In genomic region chr5:100828756-100829342, GRCh38 we compare ENCODE assay signal across 13 cellular contexts.
A peak's percentile ranks its signal among the peaks of the same experiment; 100 is the strongest.
DNase-seq lines count a peak whose midpoint lies in the region; TF ChIP-seq lines count a peak whose summit lies in the region.
"Had no signal": no experiment of that assay in that cellular context is flagged by ENCODE, and none has a peak within 500 bp of the region (broad histone marks: within the 10 kb centered on the region; RNA-seq: fewer than 3 reads in every experiment).

No MANE protein-coding gene starts in this region.

- peaks cover 26% of the 10 kb centered on the region for H3K36me3 Mint-ChIP-seq in activated CD4-positive, alpha-beta T cell treated with anti-CD3 and anti-CD28 coated beads, Interleukin-2, amount 10 ng/mL, durations not matched to agents 7 days and 5 days (ENCODE audit: low read depth)

- 71% methylated on average over 10 of the region's 10 CpGs for WGBS in smooth muscle cell (ENCODE audit: low lambda C conversion rate)

- intact Hi-C loops in OCI-LY7 (cut with micrococcal nuclease; ENCODE audit: unreplicated experiment), result no loop called here

- H3K9me3 ChIP-seq in OCI-LY7 (ENCODE audit: low read length) (no peaks in the 10 kb centered on the region), smooth muscle cell (replicated peaks; ENCODE audit: low read depth) (no peaks in the 10 kb centered on the region)
- H3K9me3 ChIP-seq: SJSA1 had no signal

- H3K9me3 Mint-ChIP-seq in activated CD4-positive, alpha-beta T cell treated with anti-CD3 and anti-CD28 coated beads, Interleukin-2, amount 10 ng/mL, durations not matched to agents 7 days and 5 days, result peaks cover 1% of the 10 kb centered on the region
- H3K9me3 Mint-ChIP-seq: activated naive CD4-positive, alpha-beta T cell treated with anti-CD3 and anti-CD28 coated beads for 36 hours had no signal

- H3K27ac ChIP-seq in OCI-LY7 (ENCODE audit: low read depth, low read length, poor library complexity, severe bottlenecking), result no peak overlapping the region
- peak overlapping the region; percentile 84 for H3K27ac ChIP-seq in epithelial cell of prostate
- H3K27ac ChIP-seq in smooth muscle cell (ENCODE audit: low read depth), result peak overlapping the region; percentile 90
- H3K27ac ChIP-seq: SJSA1 had no signal

- H3F3A ChIP-seq in smooth muscle cell (ENCODE audit: low read depth), result peaks cover 3% of the 10 kb centered on the region

- POLR2A ChIA-PET in activated CD4-positive, alpha-beta T cell treated with anti-CD3 and anti-CD28 coated beads, Interleukin-2, amount 10 ng/mL, durations not matched to agents 7 days and 5 days (lab: Charles Lee), result no interaction called here
- POLR2A ChIA-PET in OCI-LY7 (lab: Charles Lee), result interaction anchor here (0.7 to 2.7 kb wide), 14 partner anchors 7 to 131 kb away, joined by 3 to 15 read pairs (median 5); no protein-coding TSS in a partner anchor

- TF ChIP-seq CTCF in OCI-LY7 (conservative IDR thresholded peaks at IDR 0.05; ENCODE audit: low read length) (no peak), smooth muscle cell (IDR thresholded peaks at IDR 0.05; ENCODE audit: borderline replicate concordance, insufficient read depth, poor library complexity, severe bottlenecking) (no peak)

- peak overlapping the region; percentile 76 for H2AFZ ChIP-seq in OCI-LY7 (ENCODE audit: low read length)
- peak overlapping the region; percentile 51 for H2AFZ ChIP-seq in smooth muscle cell (ENCODE audit: low read depth)

- no peak for DNase-seq in activated CD4-positive, alpha-beta T cell treated with anti-CD3 and anti-CD28 coated beads, Interleukin-2, amount 10 ng/mL, durations not matched to agents 7 days and 5 days
- DNase-seq in activated CD4-positive, alpha-beta T cell treated with anti-CD3 and anti-CD28 coated beads, Interleukin-2, amount 50 U/mL, for 4 hours, result no peak
- DNase-seq in OCI-LY7 (ENCODE audit: low spot score), result no peak
- no peak for DNase-seq in epithelial cell of prostate (ENCODE audit: low read depth, low spot score)
- no peak for DNase-seq in smooth muscle cell (lab: John Stamatoyannopoulos, UW; ENCODE audit: unreplicated experiment)
- no peak for DNase-seq in NCI-H128 (lab: John Stamatoyannopoulos, UW; ENCODE audit: unreplicated experiment)
- DNase-seq in NCI-H526 treated with DMSO at 0.1 percent for 48 hours (lab: John Stamatoyannopoulos, UW), result no peak
- DNase-seq in NCI-H510A (lab: John Stamatoyannopoulos, UW), result no peak
- DNase-seq: activated naive CD4-positive, alpha-beta T cell treated with anti-CD3 and anti-CD28 coated beads for 36 hours; DMS153; NCI-H510A treated with DMSO at 0.1 percent for 48 hours; stimulated activated CD4-positive, alpha-beta T cell treated with anti-CD3 and anti-CD28 coated beads, Interleukin-4, amount 100 ng/mL, for 4 hours had no signal

- no peaks in the 10 kb centered on the region; the same call in 1 of the 2 replicates for H3K79me2 ChIP-seq in OCI-LY7 (ENCODE audit: insufficient read depth, low read depth, low read length)
- H3K79me2 ChIP-seq in smooth muscle cell (ENCODE audit: low read depth), result peaks cover 5% of the 10 kb centered on the region

- H4K20me1 ChIP-seq in OCI-LY7 (ENCODE audit: insufficient read depth, low read length) (no peaks in the 10 kb centered on the region), smooth muscle cell (ENCODE audit: low read depth) (no peaks in the 10 kb centered on the region)

- H3K4me1 ChIP-seq in OCI-LY7 (ENCODE audit: insufficient read depth, low read length, poor library complexity, severe bottlenecking), result peaks cover 25% of the 10 kb centered on the region
- peaks cover 13% of the 10 kb centered on the region for H3K4me1 ChIP-seq in smooth muscle cell (ENCODE audit: low read depth)

- no peak overlapping the region for H3K4me3 Mint-ChIP-seq in activated CD4-positive, alpha-beta T cell treated with anti-CD3 and anti-CD28 coated beads, Interleukin-2, amount 10 ng/mL, durations not matched to agents 7 days and 5 days
- H3K4me3 Mint-ChIP-seq: activated naive CD4-positive, alpha-beta T cell treated with anti-CD3 and anti-CD28 coated beads for 36 hours had no signal

- no peak overlapping the region for H3K4me3 ChIP-seq in OCI-LY7 (ENCODE audit: low read depth, low read length, poor library complexity, severe bottlenecking)
- no peak overlapping the region for H3K4me3 ChIP-seq in smooth muscle cell
- H3K4me3 ChIP-seq: SJSA1 had no signal

- peak overlapping the region; percentile 39 for H3K9ac ChIP-seq in smooth muscle cell (ENCODE audit: low read depth)

- CTCF ChIA-PET in activated CD4-positive, alpha-beta T cell treated with anti-CD3 and anti-CD28 coated beads, Interleukin-2, amount 10 ng/mL, durations not matched to agents 7 days and 5 days (lab: Charles Lee), result interaction anchor here (0.7 to 1.9 kb wide), 3 partner anchors 11 to 69 kb away, joined by 3 to 5 read pairs (median 5); no protein-coding TSS in a partner anchor
- CTCF ChIA-PET in OCI-LY7 (lab: Charles Lee; ENCODE audit: unreplicated experiment), result no interaction called here

- H3K27me3 ChIP-seq in smooth muscle cell (ENCODE audit: low read depth), result no peaks in the 10 kb centered on the region
- H3K27me3 ChIP-seq: SJSA1 had no signal

- H3K36me3 ChIP-seq in OCI-LY7 (ENCODE audit: insufficient read depth, low read length) (no peaks in the 10 kb centered on the region; the same call in 1 of the 2 replicates), smooth muscle cell (ENCODE audit: low read depth) (no peaks in the 10 kb centered on the region)
- H3K36me3 ChIP-seq: SJSA1 had no signal

- no peaks in the 10 kb centered on the region for H3K9me2 ChIP-seq in OCI-LY7 (ENCODE audit: insufficient read depth, low read length)

- peak overlapping the region; percentile 51 for H3K27ac Mint-ChIP-seq in activated CD4-positive, alpha-beta T cell treated with anti-CD3 and anti-CD28 coated beads, Interleukin-2, amount 10 ng/mL, durations not matched to agents 7 days and 5 days
- H3K27ac Mint-ChIP-seq: activated naive CD4-positive, alpha-beta T cell treated with anti-CD3 and anti-CD28 coated beads for 36 hours had no signal

- H3K4me2 ChIP-seq in OCI-LY7 (ENCODE audit: low read length) (no peak overlapping the region), smooth muscle cell (peak overlapping the region; percentile 46)

- peaks cover 21% of the 10 kb centered on the region for H3K4me1 Mint-ChIP-seq in activated CD4-positive, alpha-beta T cell treated with anti-CD3 and anti-CD28 coated beads, Interleukin-2, amount 10 ng/mL, durations not matched to agents 7 days and 5 days

- no peaks in the 10 kb centered on the region for H3K27me3 Mint-ChIP-seq in activated CD4-positive, alpha-beta T cell treated with anti-CD3 and anti-CD28 coated beads, Interleukin-2, amount 10 ng/mL, durations not matched to agents 7 days and 5 days

- BruUV-seq in OCI-LY7 (replicated peaks; lab: Mats Ljungman, UMichigan), result no TSS peak
